Comparison of ENCODE assay signal across 17 cellular contexts in genomic region chr20:10385850-10386544, GRCh38.
"Had no signal": no experiment of that assay in that cellular context is flagged by ENCODE, and none has a peak within 500 bp of the region (broad histone marks: within the 10 kb centered on the region; RNA-seq: fewer than 3 reads in every experiment).

No MANE protein-coding gene starts in this region.

- H3K36me3 ChIP-seq: sigmoid colon, uterus had no signal

- ATAC-seq: activated naive CD8-positive, alpha-beta T cell treated with anti-CD3 and anti-CD28 coated beads, Interleukin-2, amount 50 U/mL, for 24 hours; psoas muscle; stimulated activated naive CD8-positive, alpha-beta T cell treated with anti-CD3 and anti-CD28 coated beads, Interleukin-15, amount 100 ng/mL, for 72 hours; T-cell had no signal

- H3K36me3 Mint-ChIP-seq: memory B cell, T-cell had no signal

- H3K4me3 ChIP-seq: psoas muscle, sigmoid colon, testis, uterus had no signal

- H3K27ac ChIP-seq: psoas muscle, sigmoid colon, testis, uterus had no signal

- H3K27ac Mint-ChIP-seq: activated naive CD8-positive, alpha-beta T cell treated with anti-CD3 and anti-CD28 coated beads, Interleukin-2, amount 50 U/mL, for 24 hours; activated T-helper 1 cell treated with anti-CD3 and anti-CD28 coated beads, Interleukin-12 subunit alpha, Interleukin-12 subunit beta, Interleukin-2, Interleukin-4 antibody, amounts not matched to agents 30 ng/mL and 10 ng/mL and 1 ng/mL, durations not matched to agents 14 hours and 24 hours and 36 hours; dendritic cell treated with granulocyte-macrophage colony-stimulating factor and Interleukin-4, amounts not matched to agents 40 ng/mL and 50 ng/mL, for 4 days; memory B cell; nephron progenitor cell; stimulated activated naive CD8-positive, alpha-beta T cell treated with anti-CD3 and anti-CD28 coated beads, Interleukin-15, amount 100 ng/mL, for 72 hours; T-cell had no signal

- H3K4me1 Mint-ChIP-seq: activated naive CD8-positive, alpha-beta T cell treated with anti-CD3 and anti-CD28 coated beads, Interleukin-2, amount 50 U/mL, for 24 hours; memory B cell; stimulated activated naive CD8-positive, alpha-beta T cell treated with anti-CD3 and anti-CD28 coated beads, Interleukin-15, amount 100 ng/mL, for 72 hours; T-cell had no signal

- H3K4me3 Mint-ChIP-seq: activated naive CD8-positive, alpha-beta T cell treated with anti-CD3 and anti-CD28 coated beads, Interleukin-2, amount 50 U/mL, for 24 hours; activated T-helper 1 cell treated with anti-CD3 and anti-CD28 coated beads, Interleukin-12 subunit alpha, Interleukin-12 subunit beta, Interleukin-2, Interleukin-4 antibody, amounts not matched to agents 30 ng/mL and 10 ng/mL and 1 ng/mL, durations not matched to agents 14 hours and 24 hours and 36 hours; dendritic cell treated with granulocyte-macrophage colony-stimulating factor and Interleukin-4, amounts not matched to agents 40 ng/mL and 50 ng/mL, for 4 days; memory B cell; nephron progenitor cell; stimulated activated naive CD8-positive, alpha-beta T cell treated with anti-CD3 and anti-CD28 coated beads, Interleukin-15, amount 100 ng/mL, for 72 hours; T-cell had no signal

- H3K9me3 ChIP-seq: psoas muscle, sigmoid colon, testis, uterus had no signal

- H3K9me3 Mint-ChIP-seq: activated naive CD8-positive, alpha-beta T cell treated with anti-CD3 and anti-CD28 coated beads, Interleukin-2, amount 50 U/mL, for 24 hours; activated T-helper 1 cell treated with anti-CD3 and anti-CD28 coated beads, Interleukin-12 subunit alpha, Interleukin-12 subunit beta, Interleukin-2, Interleukin-4 antibody, amounts not matched to agents 30 ng/mL and 10 ng/mL and 1 ng/mL, durations not matched to agents 14 hours and 24 hours and 36 hours; dendritic cell treated with granulocyte-macrophage colony-stimulating factor and Interleukin-4, amounts not matched to agents 40 ng/mL and 50 ng/mL, for 4 days; memory B cell; stimulated activated naive CD8-positive, alpha-beta T cell treated with anti-CD3 and anti-CD28 coated beads, Interleukin-15, amount 100 ng/mL, for 72 hours; T-cell had no signal

- DNase-seq: activated CD4-positive, alpha-beta T cell treated with anti-CD3 and anti-CD28 coated beads for 48 hours; activated naive CD4-positive, alpha-beta T cell; activated naive CD8-positive, alpha-beta T cell treated with anti-CD3 and anti-CD28 coated beads, Interleukin-2, amount 50 U/mL, for 24 hours; foreskin melanocyte; head of caudate nucleus; nephron progenitor cell; psoas muscle; sigmoid colon; stimulated activated CD4-positive, alpha-beta T cell treated with anti-CD3 and anti-CD28 coated beads, Interleukin-15, amount 100 ng/mL, for 24 hours; stimulated activated CD4-positive, alpha-beta T cell treated with anti-CD3 and anti-CD28 coated beads, Interleukin-4, amount 100 ng/mL, for 24 hours; stimulated activated naive CD8-positive, alpha-beta T cell treated with anti-CD3 and anti-CD28 coated beads, Interleukin-15, amount 100 ng/mL, for 72 hours; T-cell; testis; uterus had no signal

- H3K4me1 ChIP-seq: psoas muscle, sigmoid colon, testis, uterus had no signal

- H3K27me3 ChIP-seq: sigmoid colon, testis, uterus had no signal
